Comparison of ENCODE assay signal across 25 cellular contexts in the genomic region with DNA sequence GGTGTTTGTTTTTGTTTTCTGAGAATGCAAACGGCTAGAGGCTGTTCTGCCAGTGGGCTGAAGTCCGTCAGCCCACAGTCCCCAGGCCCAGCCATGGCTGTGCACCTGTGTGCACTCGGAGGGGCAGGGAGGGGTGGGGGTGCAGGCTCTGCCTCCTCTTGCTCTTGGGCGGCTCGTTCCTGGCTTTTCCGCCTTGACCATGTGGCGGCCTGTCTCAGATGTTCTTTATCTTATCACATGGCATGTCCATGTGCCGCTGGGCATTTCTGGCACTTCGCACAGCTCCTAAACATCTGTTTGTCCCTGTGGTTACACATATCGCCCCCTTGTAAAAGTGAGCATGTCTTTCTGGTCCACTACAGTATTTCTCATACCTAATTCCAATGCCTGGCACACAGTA.
DNase-seq lines count a peak whose midpoint lies in the region; ATAC-seq, FAIRE-seq and TF ChIP-seq lines count a peak whose summit lies in the region.
"Had no signal": no experiment of that assay in that cellular context is flagged by ENCODE, and none has a peak within 500 bp of the region (broad histone marks: within the 10 kb centered on the region; RNA-seq: fewer than 3 reads in every experiment).

No MANE protein-coding gene starts in this region.

- H3K9me3 ChIP-seq in HepG2 (ENCODE audit: low read length) (peaks cover 14% of the 10 kb centered on the region; the same call in 1 of the 2 replicates), right lobe of liver (no peaks in the 10 kb centered on the region), endothelial cell of umbilical vein (replicated peaks; ENCODE audit: control insufficient read depth, insufficient read depth, low read length) (peaks cover 4% of the 10 kb centered on the region), neuronal stem cell (replicated peaks in 1 of 2; ENCODE audit: control insufficient read depth in 2 of 2, insufficient read depth in 1 of 2, low read depth in 1 of 2, low read length in 2 of 2) (peaks cover 11 to 32% of the 10 kb centered on the region in 2 donors)

- H3K27me3 ChIP-seq in HepG2 (ENCODE audit: control insufficient read depth in 1 of 2, insufficient read depth in 2 of 2, low read length in 2 of 2) (peaks cover 3 to 42% of the 10 kb centered on the region in 2 experiments; a peak in 4 of 5 replicates), right lobe of liver (no peaks in the 10 kb centered on the region), endothelial cell of umbilical vein (ENCODE audit: control insufficient read depth in 2 of 2, insufficient read depth in 2 of 2, low read length in 2 of 2) (no peaks in the 10 kb centered on the region), neuronal stem cell (ENCODE audit: control insufficient read depth in 3 of 3, insufficient read depth in 3 of 3, low read depth in 1 of 3, low read length in 3 of 3) (no peaks in the 10 kb centered on the region)
- H3K27me3 ChIP-seq: BLaER1 treated with 17β-estradiol and CSF1 and Interleukin-3, amounts not matched to agents 10 nM and 100 nM had no signal

- H3K4me3 Mint-ChIP-seq in activated CD4-positive, alpha-beta T cell treated with anti-CD3 and anti-CD28 coated beads for 36 hours: no peak overlapping the region
- H3K4me3 Mint-ChIP-seq: B cell; CD14-positive monocyte; CD4-positive, alpha-beta T cell; CD8-positive, alpha-beta memory T cell had no signal

- H2BK15ac ChIP-seq in neuronal stem cell (ENCODE audit: low read length): no peak overlapping the region

- no peak overlapping the region for H2BK5ac ChIP-seq in neuronal stem cell (ENCODE audit: low read length)

- H3K4me1 ChIP-seq in HepG2 (ENCODE audit: insufficient read depth, low read length) (no peaks in the 10 kb centered on the region), right lobe of liver (no peaks in the 10 kb centered on the region), endothelial cell of umbilical vein (ENCODE audit: control insufficient read depth, extremely low read depth, insufficient read depth, low read length) (no peaks in the 10 kb centered on the region), neuronal stem cell (ENCODE audit: control insufficient read depth in 2 of 2, insufficient read depth in 1 of 2, low read depth in 1 of 2, low read length in 2 of 2) (peaks cover 11 to 18% of the 10 kb centered on the region in 2 donors)

- no peak for TF ChIP-seq EP300 in HepG2 (IDR thresholded peaks at IDR 0.05; ENCODE audit: low read depth in 2 of 2, low read length in 2 of 2)
- no peak for TF ChIP-seq EP300 in HepG2 (CRISPR knock-in tag; IDR thresholded peaks at IDR 0.05; ENCODE audit: borderline replicate concordance)

- CTCF ChIA-PET in HepG2 (lab: Yijun Ruan, JAX; ENCODE audit: low intra/inter-chr PET ratio, low total read pairs) (no interaction called here), endothelial cell of umbilical vein (lab: Charles Lee) (no interaction called here)
- CTCF ChIA-PET in activated CD4-positive, alpha-beta T cell treated with anti-CD3 and anti-CD28 coated beads for 36 hours (lab: Charles Lee): no interaction called here

- H3K4ac ChIP-seq in neuronal stem cell (ENCODE audit: low read length): no peak overlapping the region

- H3K27me3 Mint-ChIP-seq in activated CD4-positive, alpha-beta T cell treated with anti-CD3 and anti-CD28 coated beads for 36 hours: peaks cover 6% of the 10 kb centered on the region
- H3K27me3 Mint-ChIP-seq: B cell had no signal

- H3K9me3 Mint-ChIP-seq in activated CD4-positive, alpha-beta T cell treated with anti-CD3 and anti-CD28 coated beads for 36 hours (ENCODE audit: low read depth): peaks cover 3% of the 10 kb centered on the region

- TF ChIP-seq POLR2A in HepG2 (IDR thresholded peaks at IDR 0.05; ENCODE audit: insufficient read depth in 1 of 2, low read depth in 2 of 2, low read length in 2 of 2): no peak
- TF ChIP-seq POLR2A in right lobe of liver (IDR thresholded peaks at IDR 0.05): no peak
- TF ChIP-seq POLR2A in endothelial cell of umbilical vein (IDR thresholded peaks at IDR 0.05; ENCODE audit: low read depth, low read length): no peak

- no peaks in the 10 kb centered on the region for H3K9me1 ChIP-seq in endothelial cell of umbilical vein (replicated peaks; ENCODE audit: control insufficient read depth, extremely low read depth, insufficient read depth, low read length)

- H3K14ac ChIP-seq in neuronal stem cell (ENCODE audit: low read length): no peak overlapping the region

- H3K4me2 ChIP-seq in HepG2 (ENCODE audit: low read depth, low read length) (no peak overlapping the region), endothelial cell of umbilical vein (ENCODE audit: insufficient read depth, low read length) (no peak overlapping the region), neuronal stem cell (ENCODE audit: insufficient read depth, low read length, poor library complexity, severe bottlenecking) (no peak overlapping the region)

- H3K4me3 ChIP-seq in HepG2 (replicated peaks in 1 of 3; ENCODE audit: insufficient read depth in 1 of 3, low read depth in 2 of 3, low read length in 3 of 3) (no peak overlapping the region), right lobe of liver (no peak overlapping the region), endothelial cell of umbilical vein (replicated peaks in 1 of 3; ENCODE audit: insufficient read depth in 1 of 3, low read depth in 1 of 3, low read length in 3 of 3) (no peak overlapping the region), neuronal stem cell (ENCODE audit: low read length in 2 of 2) (no peak overlapping the region)
- H3K4me3 ChIP-seq: BLaER1 treated with 17β-estradiol and CSF1 and Interleukin-3, amounts not matched to agents 10 nM and 100 nM; GM12878; GM23248 had no signal

- no peak overlapping the region for H2BK120ac ChIP-seq in neuronal stem cell (ENCODE audit: low read depth, low read length)

- H4K91ac ChIP-seq in neuronal stem cell (ENCODE audit: low read depth, low read length, poor library complexity): no peak overlapping the region

- no peaks in the 10 kb centered on the region for H3K36me3 Mint-ChIP-seq in activated CD4-positive, alpha-beta T cell treated with anti-CD3 and anti-CD28 coated beads for 36 hours (ENCODE audit: low read depth)
- H3K36me3 Mint-ChIP-seq: CD14-positive monocyte; CD8-positive, alpha-beta memory T cell had no signal

- BruUV-seq in HepG2 (replicated peaks; lab: Mats Ljungman, UMichigan): no TSS peak
- no TSS peak for BruUV-seq in endothelial cell of umbilical vein (replicated peaks; lab: Mats Ljungman, UMichigan)

- no peak overlapping the region for H3K27ac Mint-ChIP-seq in activated CD4-positive, alpha-beta T cell treated with anti-CD3 and anti-CD28 coated beads for 36 hours
- H3K27ac Mint-ChIP-seq: B cell; CD14-positive monocyte; CD4-positive, alpha-beta T cell; CD8-positive, alpha-beta memory T cell had no signal

- no peaks in the 10 kb centered on the region for H3K79me2 ChIP-seq in HepG2 (ENCODE audit: insufficient read depth, low read length)
- H3K79me2 ChIP-seq in endothelial cell of umbilical vein (ENCODE audit: control insufficient read depth, insufficient read depth, low read length): no peaks in the 10 kb centered on the region

- no peak overlapping the region for H2BK12ac ChIP-seq in neuronal stem cell (ENCODE audit: low read length)

- FAIRE-seq in HepG2 (lab: Jason Lieb, UNC): no peak
- FAIRE-seq in endothelial cell of umbilical vein (lab: Jason Lieb, UNC): no peak
- FAIRE-seq: A204.1, D721Med, GM12878, GM19239, H1 had no signal

- intact Hi-C loops in HepG2 (cut with micrococcal nuclease; ENCODE audit: unreplicated experiment): no loop called here
- intact Hi-C loops in right lobe of liver (cut with DNase I): no loop called here
- intact Hi-C loops in endothelial cell of umbilical vein (cut with micrococcal nuclease): no loop called here
- intact Hi-C loops in activated CD4-positive, alpha-beta T cell treated with anti-CD3 and anti-CD28 coated beads for 36 hours (cut with DNase I, micrococcal nuclease): no loop called here

- H3K79me1 ChIP-seq in neuronal stem cell (ENCODE audit: low read depth, low read length): peaks cover 2% of the 10 kb centered on the region

- H2AK5ac ChIP-seq in neuronal stem cell (ENCODE audit: low read depth, low read length): no peak overlapping the region

- no peak for TF ChIP-seq CTCF in HepG2 (CRISPR knock-in tag; IDR thresholded peaks at IDR 0.05)
- no peak for TF ChIP-seq CTCF in right lobe of liver (IDR thresholded peaks at IDR 0.05)
- TF ChIP-seq CTCF in endothelial cell of umbilical vein (IDR thresholded peaks at IDR 0.05; ENCODE audit: extremely low read depth in 1 of 2, insufficient read depth in 1 of 2, low read depth in 1 of 2, low read length in 2 of 2): no peak

- H4K20me1 ChIP-seq in HepG2 (ENCODE audit: insufficient read depth, low read length) (no peaks in the 10 kb centered on the region), endothelial cell of umbilical vein (replicated peaks; ENCODE audit: control insufficient read depth, extremely low read depth, insufficient read depth, low read length) (no peaks in the 10 kb centered on the region)
- H4K20me1 ChIP-seq: BLaER1 treated with 17β-estradiol and CSF1 and Interleukin-3, amounts not matched to agents 10 nM and 100 nM had no signal

- dilution Hi-C loops in endothelial cell of umbilical vein (cut with MboI; ENCODE audit: extremely low pct_ligation_motif_present, low sequenced_read_pairs): no loop called here

- WGBS in HepG2 (ENCODE audit: low lambda C conversion rate): 43% methylated on average over 10 of the region's 10 CpGs
- WGBS in right lobe of liver (ENCODE audit: insufficient coverage, low coverage, low lambda C conversion rate, missing lambda C conversion rate): 51% methylated on average over 4 of the region's 10 CpGs
- no CpG with 5 or more reads among the region's 10 CpGs for WGBS in neuronal stem cell (ENCODE audit: extremely low coverage in 2 of 2, insufficient read length in 2 of 2, insufficient replicate concordance in 1 of 2), 2 donors

- POLR2A ChIA-PET in HepG2 (lab: Yijun Ruan, JAX): no interaction called here
- POLR2A ChIA-PET in endothelial cell of umbilical vein (lab: Charles Lee): no interaction called here
- POLR2A ChIA-PET in activated CD4-positive, alpha-beta T cell treated with anti-CD3 and anti-CD28 coated beads for 36 hours (lab: Charles Lee): no interaction called here

- no peak overlapping the region for H3K23ac ChIP-seq in neuronal stem cell (ENCODE audit: low read depth, low read length, poor library complexity)

- H3K27ac ChIP-seq in HepG2 (ENCODE audit: extremely low read length, insufficient read depth, low read length) (no peak overlapping the region), right lobe of liver (no peak overlapping the region), endothelial cell of umbilical vein (ENCODE audit: insufficient read depth, low read depth, low read length) (no peak overlapping the region), neuronal stem cell (replicated peaks; ENCODE audit: low read length) (no peak overlapping the region)
- H3K27ac ChIP-seq: 22Rv1; BLaER1 treated with 17β-estradiol and CSF1 and Interleukin-3, amounts not matched to agents 10 nM and 100 nM; GM23248 had no signal

- no peak for DNase-seq in HepG2 (ENCODE audit: low spot score)
- DNase-seq in right lobe of liver: no peak
- no peak for DNase-seq in endothelial cell of umbilical vein (ENCODE audit: low read depth, low spot score)
- no peak for DNase-seq in neuronal stem cell (ENCODE audit: low spot score)
- DNase-seq in activated CD4-positive, alpha-beta T cell treated with anti-CD3 and anti-CD28 coated beads for 36 hours: no peak
- DNase-seq in ecto neural progenitor cell (ENCODE audit: low spot score): no peak
- no peak for DNase-seq in glomerular visceral epithelial cell (ENCODE audit: extremely low spot score)
- DNase-seq: CD4-positive, alpha-beta T cell; CD8-positive, alpha-beta memory T cell; DMS 273 treated with DMSO at 0.1 percent for 48 hours; DMS79; EL; GDM1; GM23248; H7; HCEC 1CT had no signal

- ATAC-seq in HepG2 (no peak), right lobe of liver (no peak)
- no peak for ATAC-seq in activated CD4-positive, alpha-beta T cell treated with anti-CD3 and anti-CD28 coated beads for 36 hours
- ATAC-seq: GM12878 had no signal

- peak overlapping the region; percentile 4 for H3K18ac ChIP-seq in neuronal stem cell (ENCODE audit: low read length)

- in situ Hi-C loops in HepG2 (cut with HindIII; ENCODE audit: extremely low pct_ligation_motif_present, low pct_unique_long_range_greater_than_20kb): no loop called here

- no peak for TF ChIP-seq RAD21 in HepG2 (CRISPR knock-in tag; IDR thresholded peaks at IDR 0.05)

- no peak overlapping the region for H4K8ac ChIP-seq in neuronal stem cell (ENCODE audit: low read depth, low read length)

- H3K36me3 ChIP-seq in HepG2 (replicated peaks in 1 of 2; ENCODE audit: control insufficient read depth in 1 of 2, insufficient read depth in 2 of 2, low read length in 2 of 2) (no peaks in the 10 kb centered on the region), right lobe of liver (no peaks in the 10 kb centered on the region), endothelial cell of umbilical vein (ENCODE audit: control insufficient read depth in 2 of 2, extremely low read depth in 1 of 2, insufficient read depth in 2 of 2, low read length in 2 of 2) (no peaks in the 10 kb centered on the region), neuronal stem cell (replicated peaks in 1 of 2; ENCODE audit: control insufficient read depth in 2 of 2, insufficient read depth in 2 of 2, low read length in 2 of 2) (peaks cover 0 to 5% of the 10 kb centered on the region in 2 donors)

- H2AFZ ChIP-seq in HepG2 (ENCODE audit: low read length) (no peak overlapping the region), endothelial cell of umbilical vein (ENCODE audit: low read depth, low read length) (no peak overlapping the region), neuronal stem cell (ENCODE audit: low read length) (no peak overlapping the region)
- H2AFZ ChIP-seq: GM23248 had no signal

- no peak overlapping the region for H3K9ac ChIP-seq in HepG2 (ENCODE audit: insufficient read depth, low read depth, low read length)
- no peak overlapping the region for H3K9ac ChIP-seq in endothelial cell of umbilical vein (replicated peaks; ENCODE audit: extremely low read depth, insufficient read depth, low read length)
- H3K9ac ChIP-seq in neuronal stem cell (ENCODE audit: low read depth, low read length, poor library complexity): no peak overlapping the region
- H3K9ac ChIP-seq: BLaER1 treated with 17β-estradiol and CSF1 and Interleukin-3, amounts not matched to agents 10 nM and 100 nM; GM23248 had no signal

- H3K4me1 Mint-ChIP-seq in activated CD4-positive, alpha-beta T cell treated with anti-CD3 and anti-CD28 coated beads for 36 hours: no peaks in the 10 kb centered on the region
- H3K4me1 Mint-ChIP-seq: B cell; CD8-positive, alpha-beta memory T cell had no signal
